Comparison of ENCODE assay signal across 12 cellular contexts in genomic region chr4:77045490-77045889, GRCh38. TPM values are rescaled to one million over a fixed set of nuclear protein-coding genes. Genes with fewer than 3 reads are reported as not detected.
DNase-seq lines count a peak whose midpoint lies in the region; ATAC-seq and TF ChIP-seq lines count a peak whose summit lies in the region.
"Had no signal": no experiment of that assay in that cellular context is flagged by ENCODE, and none has a peak within 500 bp of the region (broad histone marks: within the 10 kb centered on the region; RNA-seq: fewer than 3 reads in every experiment).

No MANE protein-coding gene starts in this region.

- H3K9me3 Mint-ChIP-seq in stimulated activated naive B cell treated with anti-CD40 and anti-IgM and Interleukin-4, amounts not matched to agents 10 μg/mL and 1 μg/mL and 100 μg/mL, for 72 hours, result no peaks in the 10 kb centered on the region
- H3K9me3 Mint-ChIP-seq: activated T-cell treated with anti-CD3 and anti-CD28 coated beads, Interleukin-2, amount 50 U/mL, for 24 hours; dendritic cell treated with granulocyte-macrophage colony-stimulating factor and Interleukin-4, amounts not matched to agents 40 ng/mL and 50 ng/mL, for 4 days had no signal

- H3K79me2 ChIP-seq in SK-N-SH (ENCODE audit: insufficient read depth), result no peaks in the 10 kb centered on the region; the same call in 1 of the 2 replicates

- TF ChIP-seq RAD21 in SK-N-SH (IDR thresholded peaks at IDR 0.05; ENCODE audit: low read length), result no peak

- CTCF ChIA-PET in SK-N-SH (lab: Yijun Ruan, JAX), result interaction anchor here (0.7 to 6.1 kb wide), 37 partner anchors 9 to 614 kb away, joined by 3 to 55 read pairs (median 4); no protein-coding TSS in a partner anchor

- H3K27ac Mint-ChIP-seq in stimulated activated naive B cell treated with anti-CD40 and anti-IgM and Interleukin-4, amounts not matched to agents 10 μg/mL and 1 μg/mL and 100 μg/mL, for 72 hours, result peak overlapping the region; percentile 62
- H3K27ac Mint-ChIP-seq: activated T-cell treated with anti-CD3 and anti-CD28 coated beads, Interleukin-2, amount 50 U/mL, for 24 hours; dendritic cell treated with granulocyte-macrophage colony-stimulating factor and Interleukin-4, amounts not matched to agents 40 ng/mL and 50 ng/mL, for 4 days had no signal

- peak; percentile 15 for DNase-seq in NCI-H82 (lab: John Stamatoyannopoulos, UW)
- no peak for DNase-seq in NCI-H82 treated with DMSO at 0.1 percent for 48 hours (lab: John Stamatoyannopoulos, UW; ENCODE audit: unreplicated experiment)
- DNase-seq in SK-N-SH, result no peak
- peak; percentile 45 for DNase-seq in fibroblast of pulmonary artery (ENCODE audit: low read depth)
- DNase-seq in stimulated activated naive B cell treated with anti-CD40 and anti-IgM and Interleukin-4, amounts not matched to agents 10 μg/mL and 1 μg/mL and 100 μg/mL, for 72 hours, result no peak
- no peak for DNase-seq in head of caudate nucleus
- DNase-seq in heart left ventricle, result no peak
- DNase-seq: activated T-cell treated with anti-CD3 and anti-CD28 coated beads, Interleukin-2, amount 50 U/mL, for 24 hours; NCI-H1417 treated with DMSO at 0.1 percent for 48 hours had no signal

- H3K4me1 ChIP-seq in SK-N-SH (ENCODE audit: control insufficient read depth in 1 of 2, insufficient read depth in 2 of 2, low read depth in 1 of 2, low read length in 1 of 2), result peaks cover 0 to 7% of the 10 kb centered on the region in 2 experiments; a peak in 2 of 4 replicates
- peaks cover 0 to 15% (median 0%) of the 10 kb centered on the region in 12 donors for H3K4me1 ChIP-seq in heart left ventricle

- TF ChIP-seq CTCF in SK-N-SH (IDR thresholded peaks at IDR 0.05) (peak; percentile 47), fibroblast of pulmonary artery (IDR thresholded peaks at IDR 0.05; ENCODE audit: low read length, missing control alignments) (peak; percentile 27), heart left ventricle (IDR thresholded peaks at IDR 0.05) (peak in 2 of 12 donors; percentile 26 to 29)

- 99% methylated on average over 4 of the region's 4 CpGs for WGBS in SK-N-SH (ENCODE audit: low lambda C conversion rate)
- WGBS in heart left ventricle, 4 donors, result 74 to 90% (median 88%) methylated on average over 4 of the region's 4 CpGs

- no peak overlapping the region for H2AFZ ChIP-seq in SK-N-SH (ENCODE audit: low read depth)

- no peak overlapping the region for H3K4me2 ChIP-seq in SK-N-SH
- H3K4me2 ChIP-seq: A549 had no signal

- H3K27ac ChIP-seq in SK-N-SH (ENCODE audit: low read depth in 2 of 2, low read length in 1 of 2) (peak overlapping the region in 1 of 2 experiments; percentile 44; a peak in 2 of 4 replicates), heart left ventricle (no peak overlapping the region)
- H3K27ac ChIP-seq: A549 had no signal

- no peak overlapping the region for H3K9ac ChIP-seq in SK-N-SH

- no peaks in the 10 kb centered on the region for H3K27me3 ChIP-seq in SK-N-SH (ENCODE audit: insufficient read depth)
- no peaks in the 10 kb centered on the region for H3K27me3 ChIP-seq in heart left ventricle

- POLR2A ChIA-PET in SK-N-SH (lab: Yijun Ruan, JAX), result no interaction called here

- TF ChIP-seq POLR2A in heart left ventricle (IDR thresholded peaks at IDR 0.05), result no peak

- H3K4me1 Mint-ChIP-seq in stimulated activated naive B cell treated with anti-CD40 and anti-IgM and Interleukin-4, amounts not matched to agents 10 μg/mL and 1 μg/mL and 100 μg/mL, for 72 hours, result peaks cover 4 to 7% of the 10 kb centered on the region in 2 donors

- no peak overlapping the region for H3K4me3 Mint-ChIP-seq in stimulated activated naive B cell treated with anti-CD40 and anti-IgM and Interleukin-4, amounts not matched to agents 10 μg/mL and 1 μg/mL and 100 μg/mL, for 72 hours
- H3K4me3 Mint-ChIP-seq: activated T-cell treated with anti-CD3 and anti-CD28 coated beads, Interleukin-2, amount 50 U/mL, for 24 hours; dendritic cell treated with granulocyte-macrophage colony-stimulating factor and Interleukin-4, amounts not matched to agents 40 ng/mL and 50 ng/mL, for 4 days had no signal

- H3K36me3 Mint-ChIP-seq in stimulated activated naive B cell treated with anti-CD40 and anti-IgM and Interleukin-4, amounts not matched to agents 10 μg/mL and 1 μg/mL and 100 μg/mL, for 72 hours, result peaks cover 14 to 47% of the 10 kb centered on the region in 2 donors

- no peak for ATAC-seq in stimulated activated naive B cell treated with anti-CD40 and anti-IgM and Interleukin-4, amounts not matched to agents 10 μg/mL and 1 μg/mL and 100 μg/mL, for 72 hours (replicated peaks)
- ATAC-seq in HG03108 (IDR thresholded peaks at IDR 0.05; ENCODE audit: unreplicated experiment) (no peak), heart left ventricle (no peak)

- H4K20me1 ChIP-seq in SK-N-SH (ENCODE audit: insufficient read depth), result no peaks in the 10 kb centered on the region

- no peaks in the 10 kb centered on the region for H3K27me3 Mint-ChIP-seq in stimulated activated naive B cell treated with anti-CD40 and anti-IgM and Interleukin-4, amounts not matched to agents 10 μg/mL and 1 μg/mL and 100 μg/mL, for 72 hours
- H3K27me3 Mint-ChIP-seq: activated T-cell treated with anti-CD3 and anti-CD28 coated beads, Interleukin-2, amount 50 U/mL, for 24 hours; dendritic cell treated with granulocyte-macrophage colony-stimulating factor and Interleukin-4, amounts not matched to agents 40 ng/mL and 50 ng/mL, for 4 days had no signal

- H3K4me3 ChIP-seq in SK-N-SH (ENCODE audit: low read depth in 2 of 2, low read length in 1 of 2) (no peak overlapping the region), fibroblast of pulmonary artery (replicated peaks; ENCODE audit: low read depth, low read length) (no peak overlapping the region), heart left ventricle (no peak overlapping the region)
- H3K4me3 ChIP-seq: A549 had no signal

- H3K9me3 ChIP-seq in SK-N-SH (no peaks in the 10 kb centered on the region), heart left ventricle (no peaks in the 10 kb centered on the region)
- H3K9me3 ChIP-seq: A549 had no signal

- no peak for TF ChIP-seq EP300 in SK-N-SH (IDR thresholded peaks at IDR 0.05; ENCODE audit: borderline replicate concordance in 1 of 2, low read depth in 1 of 2, low read length in 1 of 2)

- peaks cover 72% of the 10 kb centered on the region for H3F3A ChIP-seq in SK-N-SH (replicated peaks; ENCODE audit: insufficient read depth)

- H3K36me3 ChIP-seq in SK-N-SH (replicated peaks in 1 of 2; ENCODE audit: control insufficient read depth in 1 of 2, insufficient read depth in 2 of 2, low read length in 1 of 2), result peaks cover 53 to 65% of the 10 kb centered on the region in 2 experiments
- peaks cover 0 to 58% (median 45%) of the 10 kb centered on the region in 9 donors for H3K36me3 ChIP-seq in heart left ventricle

- H3K9me2 ChIP-seq in SK-N-SH, result no peaks in the 10 kb centered on the region

- intact Hi-C loops in head of caudate nucleus (cut with DNase I) (loop anchor here (10.0 kb wide), 1 partner anchor 91 kb away; no protein-coding TSS in a partner anchor), heart left ventricle (cut with DNase I) (loop anchor here in 9 of 10 donors (2.0 to 10.0 kb wide), 5 partner anchors 91 to 535 kb away; partner anchors contain the start of gene SEPTIN11 (in 1 of the 9))

TF ChIP-seq in SK-N-SH, 30 proteins besides CTCF, POLR2A, EP300 and RAD21:
- no peak for TF ChIP-seq TAF1 (IDR thresholded peaks at IDR 0.05; ENCODE audit: borderline replicate concordance, low read depth, low read length)

RNA-seq across cellular contexts. Expression of gene CCNI, which starts 30.3 kb away (rescaled TPM):
- polyA plus RNA-seq in SK-N-SH (2012; rRNA removed) (56.8 and 61.8 TPM in 2 replicates), heart left ventricle (100 to 1,000 TPM in 1 of 2 donors, 10 to 100 TPM in 1; 49.4 to 154 TPM)
- 79.8 and 82.4 TPM in 2 replicates for polyA plus RNA-seq in SK-N-SH (2012; cell fraction: cytosol; rRNA removed)
- 15.0 and 31.1 TPM in 2 replicates for polyA plus RNA-seq in SK-N-SH (2012; cell fraction: nucleus; rRNA removed)
- total RNA-seq in heart left ventricle, result 100 to 1,000 TPM; 232 to 356 (median 303) TPM

Comparison
In these comparisons a context has a peak if more than half of its experiments do, and no peak if none do; other contexts are left out.
1. DNase-seq: peak in NCI-H82 (single experiment) and fibroblast of pulmonary artery (single experiment); none in NCI-H82 treated with DMSO at 0.1 percent for 48 hours (single experiment), SK-N-SH (single experiment), stimulated activated naive B cell treated with anti-CD40 and anti-IgM and Interleukin-4, amounts not matched to agents 10 μg/mL and 1 μg/mL and 100 μg/mL, for 72 hours (single experiment), head of caudate nucleus (0 of 42) and heart left ventricle (0 of 5).